Comparison of ENCODE assay signal across 1 cellular context in genomic region chr6:44858998-44859397, GRCh38.
TF ChIP-seq lines count a peak whose summit lies in the region.

No MANE protein-coding gene starts in this region.

TF ChIP-seq in HCT116, 20 proteins besides CTCF, POLR2A, EP300 and RAD21 (continued from another document):
- TF ChIP-seq, protein P1, sequence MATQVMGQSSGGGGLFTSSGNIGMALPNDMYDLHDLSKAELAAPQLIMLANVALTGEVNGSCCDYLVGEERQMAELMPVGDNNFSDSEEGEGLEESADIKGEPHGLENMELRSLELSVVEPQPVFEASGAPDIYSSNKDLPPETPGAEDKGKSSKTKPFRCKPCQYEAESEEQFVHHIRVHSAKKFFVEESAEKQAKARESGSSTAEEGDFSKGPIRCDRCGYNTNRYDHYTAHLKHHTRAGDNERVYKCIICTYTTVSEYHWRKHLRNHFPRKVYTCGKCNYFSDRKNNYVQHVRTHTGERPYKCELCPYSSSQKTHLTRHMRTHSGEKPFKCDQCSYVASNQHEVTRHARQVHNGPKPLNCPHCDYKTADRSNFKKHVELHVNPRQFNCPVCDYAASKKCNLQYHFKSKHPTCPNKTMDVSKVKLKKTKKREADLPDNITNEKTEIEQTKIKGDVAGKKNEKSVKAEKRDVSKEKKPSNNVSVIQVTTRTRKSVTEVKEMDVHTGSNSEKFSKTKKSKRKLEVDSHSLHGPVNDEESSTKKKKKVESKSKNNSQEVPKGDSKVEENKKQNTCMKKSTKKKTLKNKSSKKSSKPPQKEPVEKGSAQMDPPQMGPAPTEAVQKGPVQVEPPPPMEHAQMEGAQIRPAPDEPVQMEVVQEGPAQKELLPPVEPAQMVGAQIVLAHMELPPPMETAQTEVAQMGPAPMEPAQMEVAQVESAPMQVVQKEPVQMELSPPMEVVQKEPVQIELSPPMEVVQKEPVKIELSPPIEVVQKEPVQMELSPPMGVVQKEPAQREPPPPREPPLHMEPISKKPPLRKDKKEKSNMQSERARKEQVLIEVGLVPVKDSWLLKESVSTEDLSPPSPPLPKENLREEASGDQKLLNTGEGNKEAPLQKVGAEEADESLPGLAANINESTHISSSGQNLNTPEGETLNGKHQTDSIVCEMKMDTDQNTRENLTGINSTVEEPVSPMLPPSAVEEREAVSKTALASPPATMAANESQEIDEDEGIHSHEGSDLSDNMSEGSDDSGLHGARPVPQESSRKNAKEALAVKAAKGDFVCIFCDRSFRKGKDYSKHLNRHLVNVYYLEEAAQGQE (IDR thresholded peaks at IDR 0.05; ENCODE audit: low read depth), result no peak
TF ChIP-seq in HCT116: peak in this region for 0.
